In the genomic region with DNA sequence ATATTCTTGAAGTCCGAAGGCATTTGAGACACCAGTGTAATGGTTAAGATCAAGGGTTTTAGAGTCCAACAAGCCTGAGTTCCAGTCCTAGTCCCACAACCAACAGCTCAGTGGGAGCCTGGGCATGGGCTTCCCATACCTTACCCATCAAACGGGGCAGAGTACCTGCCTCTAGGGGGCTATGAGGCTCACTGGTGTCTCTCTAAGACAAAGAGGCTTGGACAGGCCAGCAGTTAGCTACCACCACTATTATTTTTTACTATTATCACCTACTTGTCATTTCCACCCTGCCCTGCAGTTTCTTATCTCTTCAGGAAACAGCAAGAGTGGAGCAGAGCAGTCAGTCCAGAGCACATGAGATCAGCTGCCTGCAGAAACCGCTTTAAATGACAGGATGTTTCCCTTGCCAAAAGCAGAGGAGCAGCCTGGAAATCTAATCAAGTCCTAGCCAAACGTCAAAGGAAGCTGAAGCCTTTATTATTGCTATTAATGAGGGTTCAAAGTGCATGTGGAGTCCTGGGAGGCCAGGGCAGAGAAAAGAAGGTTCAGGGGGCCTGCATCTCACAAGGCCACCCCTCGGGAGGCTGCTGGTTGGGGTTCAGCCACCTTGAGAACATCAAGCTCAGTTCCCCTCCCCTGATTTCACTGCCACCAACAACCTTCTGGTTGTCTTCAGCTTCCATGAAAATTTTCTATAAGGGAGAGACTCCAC, we compare ENCODE assay signal across 1 cellular context.
A peak's percentile ranks its signal among the peaks of the same experiment; 100 is the strongest.
TF ChIP-seq lines count a peak whose summit lies in the region.

No MANE protein-coding gene starts in this region.

TF ChIP-seq in SK-N-SH treated with all-trans-retinoic acid at 6 μM for 48 hours, 23 proteins besides CTCF, POLR2A, EP300 and RAD21 (continued from another document):
- TF ChIP-seq PPARA (CRISPR knock-in tag; IDR thresholded peaks at IDR 0.05; ENCODE audit: borderline replicate concordance) = peak; percentile 87
- TF ChIP-seq, protein P1, sequence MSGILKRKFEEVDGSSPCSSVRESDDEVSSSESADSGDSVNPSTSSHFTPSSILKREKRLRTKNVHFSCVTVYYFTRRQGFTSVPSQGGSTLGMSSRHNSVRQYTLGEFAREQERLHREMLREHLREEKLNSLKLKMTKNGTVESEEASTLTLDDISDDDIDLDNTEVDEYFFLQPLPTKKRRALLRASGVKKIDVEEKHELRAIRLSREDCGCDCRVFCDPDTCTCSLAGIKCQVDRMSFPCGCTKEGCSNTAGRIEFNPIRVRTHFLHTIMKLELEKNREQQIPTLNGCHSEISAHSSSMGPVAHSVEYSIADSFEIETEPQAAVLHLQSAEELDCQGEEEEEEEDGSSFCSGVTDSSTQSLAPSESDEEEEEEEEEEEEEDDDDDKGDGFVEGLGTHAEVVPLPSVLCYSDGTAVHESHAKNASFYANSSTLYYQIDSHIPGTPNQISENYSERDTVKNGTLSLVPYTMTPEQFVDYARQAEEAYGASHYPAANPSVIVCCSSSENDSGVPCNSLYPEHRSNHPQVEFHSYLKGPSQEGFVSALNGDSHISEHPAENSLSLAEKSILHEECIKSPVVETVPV (CRISPR knock-in tag; IDR thresholded peaks at IDR 0.05) = peak; percentile 76; the same call in 1 of the 2 replicates
